Comparison of ENCODE assay signal across 6 cellular contexts in the genomic region with DNA sequence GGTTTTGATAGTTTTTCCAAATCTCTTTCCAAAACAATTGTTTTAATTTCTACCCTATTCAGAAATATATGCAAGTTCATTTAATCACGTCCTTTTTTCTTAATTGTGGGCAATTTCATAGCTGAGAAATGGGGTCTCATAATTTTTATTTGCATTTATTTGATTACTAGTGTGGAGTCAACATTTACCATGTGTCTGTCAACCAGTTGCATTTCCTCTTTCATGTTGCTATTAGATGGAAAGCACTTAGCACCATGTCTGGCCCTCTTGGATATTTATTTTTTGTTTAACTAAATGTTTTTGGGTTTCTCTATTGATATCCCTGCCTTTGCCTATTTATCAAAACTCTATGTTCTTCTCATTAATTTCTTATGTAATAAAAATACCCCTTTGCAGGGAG. TPM values are rescaled to one million over a fixed set of nuclear protein-coding genes. Genes with fewer than 3 reads are reported as not detected.
"Had no signal": no experiment of that assay in that cellular context is flagged by ENCODE, and none has a peak within 500 bp of the region (broad histone marks: within the 10 kb centered on the region; RNA-seq: fewer than 3 reads in every experiment).

No MANE protein-coding gene starts in this region.

RNA-seq across cellular contexts. Expression of a gene that starts 13.9 kb away (rescaled TPM):
- total RNA-seq: mammary epithelial cell; naive thymus-derived CD8-positive, alpha-beta T cell; progenitor cell of endocrine pancreas; pulmonary artery endothelial cell; renal cortical epithelial cell; smooth muscle cell had no signal
- polyA plus RNA-seq: mammary epithelial cell had no signal

RNA-seq across cellular contexts. Expression of a gene that starts 18.1 kb away (rescaled TPM):
- total RNA-seq: mammary epithelial cell, pulmonary artery endothelial cell, renal cortical epithelial cell, smooth muscle cell had no signal
- polyA plus RNA-seq: mammary epithelial cell, smooth muscle cell had no signal
